In the genomic region with DNA sequence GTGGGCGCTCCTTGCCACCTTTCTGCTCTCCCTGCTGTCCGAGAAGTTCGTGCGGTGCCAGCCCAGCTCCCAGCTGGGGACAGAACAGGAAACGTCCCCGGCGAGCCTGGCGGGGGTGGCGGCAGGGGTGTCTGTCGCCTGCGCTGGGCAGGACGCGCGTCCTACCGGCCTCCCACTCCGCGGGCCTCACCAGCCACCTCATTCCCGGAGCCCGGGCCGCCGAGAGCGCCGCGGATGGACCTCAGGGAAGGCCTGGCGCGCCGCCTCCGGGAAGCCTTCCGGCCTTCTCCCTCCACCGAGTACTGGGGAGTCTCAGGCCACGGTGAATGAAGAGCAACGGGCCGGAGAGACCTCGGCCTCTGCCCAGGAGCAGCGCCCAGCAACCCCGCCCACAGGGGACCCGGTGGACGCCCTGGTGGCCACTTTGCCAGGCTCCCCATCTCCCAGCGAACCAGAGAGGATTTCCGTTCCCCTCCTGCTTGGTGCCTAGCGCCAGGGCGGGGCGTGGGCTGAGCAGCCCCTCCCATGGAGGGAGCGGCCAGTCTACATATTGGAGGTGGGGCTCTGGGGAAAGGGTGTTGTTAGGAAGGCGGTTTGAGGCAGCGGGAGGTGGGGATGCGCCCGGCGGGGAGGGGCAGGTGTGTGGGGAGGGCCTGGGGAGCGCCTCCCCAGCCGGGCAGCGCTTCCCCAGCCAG, we compare ENCODE assay signal across 1 cellular context.
TF ChIP-seq lines count a peak whose summit lies in the region.

No MANE protein-coding gene starts in this region.

TF ChIP-seq in HepG2, 621 proteins besides CTCF, POLR2A, EP300 and RAD21 (continued from another document and continues in another):
- TF ChIP-seq, protein P1, sequence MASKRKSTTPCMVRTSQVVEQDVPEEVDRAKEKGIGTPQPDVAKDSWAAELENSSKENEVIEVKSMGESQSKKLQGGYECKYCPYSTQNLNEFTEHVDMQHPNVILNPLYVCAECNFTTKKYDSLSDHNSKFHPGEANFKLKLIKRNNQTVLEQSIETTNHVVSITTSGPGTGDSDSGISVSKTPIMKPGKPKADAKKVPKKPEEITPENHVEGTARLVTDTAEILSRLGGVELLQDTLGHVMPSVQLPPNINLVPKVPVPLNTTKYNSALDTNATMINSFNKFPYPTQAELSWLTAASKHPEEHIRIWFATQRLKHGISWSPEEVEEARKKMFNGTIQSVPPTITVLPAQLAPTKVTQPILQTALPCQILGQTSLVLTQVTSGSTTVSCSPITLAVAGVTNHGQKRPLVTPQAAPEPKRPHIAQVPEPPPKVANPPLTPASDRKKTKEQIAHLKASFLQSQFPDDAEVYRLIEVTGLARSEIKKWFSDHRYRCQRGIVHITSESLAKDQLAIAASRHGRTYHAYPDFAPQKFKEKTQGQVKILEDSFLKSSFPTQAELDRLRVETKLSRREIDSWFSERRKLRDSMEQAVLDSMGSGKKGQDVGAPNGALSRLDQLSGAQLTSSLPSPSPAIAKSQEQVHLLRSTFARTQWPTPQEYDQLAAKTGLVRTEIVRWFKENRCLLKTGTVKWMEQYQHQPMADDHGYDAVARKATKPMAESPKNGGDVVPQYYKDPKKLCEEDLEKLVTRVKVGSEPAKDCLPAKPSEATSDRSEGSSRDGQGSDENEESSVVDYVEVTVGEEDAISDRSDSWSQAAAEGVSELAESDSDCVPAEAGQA (IDR thresholded peaks at IDR 0.05; ENCODE audit: low read depth), result no peak
- TF ChIP-seq, protein P1 (CRISPR knock-in tag; IDR thresholded peaks at IDR 0.05; ENCODE audit: borderline replicate concordance), result no peak
- TF ChIP-seq TCF7L2 (IDR thresholded peaks at IDR 0.05; ENCODE audit: low read depth, low read length) (no peak), ZMYM3 (CRISPR knock-in tag; IDR thresholded peaks at IDR 0.05) (peak; percentile 89), ZSCAN21 (CRISPR knock-in tag; IDR thresholded peaks at IDR 0.05; ENCODE audit: borderline replicate concordance) (0 out of 2 replicates have a peak, but pooled peaks have one; percentile 10), ETV5 (CRISPR knock-in tag; IDR thresholded peaks at IDR 0.05; ENCODE audit: borderline replicate concordance) (no peak; the same call in 1 of the 2 replicates), SP4 (CRISPR knock-in tag; IDR thresholded peaks at IDR 0.05) (0 out of 2 replicates have a peak, but pooled peaks have one; percentile 13), TAF15 (IDR thresholded peaks at IDR 0.05; ENCODE audit: low read depth, low read length, poor library complexity, severe bottlenecking) (no peak), BRD4 (CRISPR knock-in tag; IDR thresholded peaks at IDR 0.05) (0 out of 2 replicates have a peak, but pooled peaks have one; percentile 36), FOSL2 (CRISPR knock-in tag; IDR thresholded peaks at IDR 0.05) (no peak), ZNF788 (CRISPR knock-in tag; IDR thresholded peaks at IDR 0.05; ENCODE audit: borderline replicate concordance) (peak; percentile 54; the same call in 1 of the 2 replicates), RBM39 (IDR thresholded peaks at IDR 0.05; ENCODE audit: low read depth, low read length, poor library complexity, severe bottlenecking) (peak; percentile 30), KLF12 (CRISPR knock-in tag; IDR thresholded peaks at IDR 0.05; ENCODE audit: borderline replicate concordance) (peak; percentile 29; the same call in 1 of the 2 replicates), SALL2 (CRISPR knock-in tag; IDR thresholded peaks at IDR 0.05) (peak; percentile 76; the same call in 1 of the 2 replicates), ZNF703 (CRISPR knock-in tag; IDR thresholded peaks at IDR 0.05; ENCODE audit: borderline replicate concordance) (peak; percentile 65; the same call in 1 of the 2 replicates), ATF7 (IDR thresholded peaks at IDR 0.05) (no peak), ATF7 (CRISPR knock-in tag; IDR thresholded peaks at IDR 0.05) (no peak), ZNF709 (CRISPR knock-in tag; IDR thresholded peaks at IDR 0.05) (peak; percentile 86), ZNF556 (CRISPR knock-in tag; IDR thresholded peaks at IDR 0.05; ENCODE audit: borderline replicate concordance) (peak; percentile 57)
- TF ChIP-seq, protein P2, sequence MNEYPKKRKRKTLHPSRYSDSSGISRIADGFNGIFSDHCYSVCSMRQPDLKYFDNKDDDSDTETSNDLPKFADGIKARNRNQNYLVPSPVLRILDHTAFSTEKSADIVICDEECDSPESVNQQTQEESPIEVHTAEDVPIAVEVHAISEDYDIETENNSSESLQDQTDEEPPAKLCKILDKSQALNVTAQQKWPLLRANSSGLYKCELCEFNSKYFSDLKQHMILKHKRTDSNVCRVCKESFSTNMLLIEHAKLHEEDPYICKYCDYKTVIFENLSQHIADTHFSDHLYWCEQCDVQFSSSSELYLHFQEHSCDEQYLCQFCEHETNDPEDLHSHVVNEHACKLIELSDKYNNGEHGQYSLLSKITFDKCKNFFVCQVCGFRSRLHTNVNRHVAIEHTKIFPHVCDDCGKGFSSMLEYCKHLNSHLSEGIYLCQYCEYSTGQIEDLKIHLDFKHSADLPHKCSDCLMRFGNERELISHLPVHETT (CRISPR knock-in tag; conservative IDR thresholded peaks at IDR 0.05), result no peak
- TF ChIP-seq, protein P3, sequence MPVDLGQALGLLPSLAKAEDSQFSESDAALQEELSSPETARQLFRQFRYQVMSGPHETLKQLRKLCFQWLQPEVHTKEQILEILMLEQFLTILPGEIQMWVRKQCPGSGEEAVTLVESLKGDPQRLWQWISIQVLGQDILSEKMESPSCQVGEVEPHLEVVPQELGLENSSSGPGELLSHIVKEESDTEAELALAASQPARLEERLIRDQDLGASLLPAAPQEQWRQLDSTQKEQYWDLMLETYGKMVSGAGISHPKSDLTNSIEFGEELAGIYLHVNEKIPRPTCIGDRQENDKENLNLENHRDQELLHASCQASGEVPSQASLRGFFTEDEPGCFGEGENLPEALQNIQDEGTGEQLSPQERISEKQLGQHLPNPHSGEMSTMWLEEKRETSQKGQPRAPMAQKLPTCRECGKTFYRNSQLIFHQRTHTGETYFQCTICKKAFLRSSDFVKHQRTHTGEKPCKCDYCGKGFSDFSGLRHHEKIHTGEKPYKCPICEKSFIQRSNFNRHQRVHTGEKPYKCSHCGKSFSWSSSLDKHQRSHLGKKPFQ (CRISPR knock-in tag; IDR thresholded peaks at IDR 0.05; ENCODE audit: insufficient replicate concordance), result peak; percentile 32
- TF ChIP-seq, protein P4, sequence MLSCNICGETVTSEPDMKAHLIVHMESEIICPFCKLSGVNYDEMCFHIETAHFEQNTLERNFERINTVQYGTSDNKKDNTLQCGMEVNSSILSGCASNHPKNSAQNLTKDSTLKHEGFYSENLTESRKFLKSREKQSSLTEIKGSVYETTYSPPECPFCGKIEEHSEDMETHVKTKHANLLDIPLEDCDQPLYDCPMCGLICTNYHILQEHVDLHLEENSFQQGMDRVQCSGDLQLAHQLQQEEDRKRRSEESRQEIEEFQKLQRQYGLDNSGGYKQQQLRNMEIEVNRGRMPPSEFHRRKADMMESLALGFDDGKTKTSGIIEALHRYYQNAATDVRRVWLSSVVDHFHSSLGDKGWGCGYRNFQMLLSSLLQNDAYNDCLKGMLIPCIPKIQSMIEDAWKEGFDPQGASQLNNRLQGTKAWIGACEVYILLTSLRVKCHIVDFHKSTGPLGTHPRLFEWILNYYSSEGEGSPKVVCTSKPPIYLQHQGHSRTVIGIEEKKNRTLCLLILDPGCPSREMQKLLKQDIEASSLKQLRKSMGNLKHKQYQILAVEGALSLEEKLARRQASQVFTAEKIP (CRISPR knock-in tag; IDR thresholded peaks at IDR 0.05; ENCODE audit: borderline replicate concordance), result no peak
- TF ChIP-seq, protein P5, sequence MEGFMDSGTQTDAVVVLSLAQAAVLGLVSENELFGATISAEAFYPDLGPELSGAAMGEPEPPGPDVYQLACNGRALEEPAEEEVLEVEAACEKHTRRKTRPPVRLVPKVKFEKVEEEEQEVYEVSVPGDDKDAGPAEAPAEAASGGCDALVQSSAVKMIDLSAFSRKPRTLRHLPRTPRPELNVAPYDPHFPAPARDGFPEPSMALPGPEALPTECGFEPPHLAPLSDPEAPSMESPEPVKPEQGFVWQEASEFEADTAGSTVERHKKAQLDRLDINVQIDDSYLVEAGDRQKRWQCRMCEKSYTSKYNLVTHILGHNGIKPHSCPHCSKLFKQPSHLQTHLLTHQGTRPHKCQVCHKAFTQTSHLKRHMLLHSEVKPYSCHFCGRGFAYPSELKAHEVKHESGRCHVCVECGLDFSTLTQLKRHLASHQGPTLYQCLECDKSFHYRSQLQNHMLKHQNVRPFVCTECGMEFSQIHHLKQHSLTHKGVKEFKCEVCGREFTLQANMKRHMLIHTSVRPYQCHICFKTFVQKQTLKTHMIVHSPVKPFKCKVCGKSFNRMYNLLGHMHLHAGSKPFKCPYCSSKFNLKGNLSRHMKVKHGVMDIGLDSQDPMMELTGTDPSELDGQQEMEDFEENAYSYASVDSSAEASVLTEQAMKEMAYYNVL (CRISPR knock-in tag; IDR thresholded peaks at IDR 0.05; ENCODE audit: borderline replicate concordance), result peak; percentile 73; the same call in 1 of the 2 replicates
- TF ChIP-seq, protein P6, sequence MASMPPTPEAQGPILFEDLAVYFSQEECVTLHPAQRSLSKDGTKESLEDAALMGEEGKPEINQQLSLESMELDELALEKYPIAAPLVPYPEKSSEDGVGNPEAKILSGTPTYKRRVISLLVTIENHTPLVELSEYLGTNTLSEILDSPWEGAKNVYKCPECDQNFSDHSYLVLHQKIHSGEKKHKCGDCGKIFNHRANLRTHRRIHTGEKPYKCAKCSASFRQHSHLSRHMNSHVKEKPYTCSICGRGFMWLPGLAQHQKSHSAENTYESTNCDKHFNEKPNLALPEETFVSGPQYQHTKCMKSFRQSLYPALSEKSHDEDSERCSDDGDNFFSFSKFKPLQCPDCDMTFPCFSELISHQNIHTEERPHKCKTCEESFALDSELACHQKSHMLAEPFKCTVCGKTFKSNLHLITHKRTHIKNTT (CRISPR knock-in tag; IDR thresholded peaks at IDR 0.05), result no peak
- TF ChIP-seq, protein P7, sequence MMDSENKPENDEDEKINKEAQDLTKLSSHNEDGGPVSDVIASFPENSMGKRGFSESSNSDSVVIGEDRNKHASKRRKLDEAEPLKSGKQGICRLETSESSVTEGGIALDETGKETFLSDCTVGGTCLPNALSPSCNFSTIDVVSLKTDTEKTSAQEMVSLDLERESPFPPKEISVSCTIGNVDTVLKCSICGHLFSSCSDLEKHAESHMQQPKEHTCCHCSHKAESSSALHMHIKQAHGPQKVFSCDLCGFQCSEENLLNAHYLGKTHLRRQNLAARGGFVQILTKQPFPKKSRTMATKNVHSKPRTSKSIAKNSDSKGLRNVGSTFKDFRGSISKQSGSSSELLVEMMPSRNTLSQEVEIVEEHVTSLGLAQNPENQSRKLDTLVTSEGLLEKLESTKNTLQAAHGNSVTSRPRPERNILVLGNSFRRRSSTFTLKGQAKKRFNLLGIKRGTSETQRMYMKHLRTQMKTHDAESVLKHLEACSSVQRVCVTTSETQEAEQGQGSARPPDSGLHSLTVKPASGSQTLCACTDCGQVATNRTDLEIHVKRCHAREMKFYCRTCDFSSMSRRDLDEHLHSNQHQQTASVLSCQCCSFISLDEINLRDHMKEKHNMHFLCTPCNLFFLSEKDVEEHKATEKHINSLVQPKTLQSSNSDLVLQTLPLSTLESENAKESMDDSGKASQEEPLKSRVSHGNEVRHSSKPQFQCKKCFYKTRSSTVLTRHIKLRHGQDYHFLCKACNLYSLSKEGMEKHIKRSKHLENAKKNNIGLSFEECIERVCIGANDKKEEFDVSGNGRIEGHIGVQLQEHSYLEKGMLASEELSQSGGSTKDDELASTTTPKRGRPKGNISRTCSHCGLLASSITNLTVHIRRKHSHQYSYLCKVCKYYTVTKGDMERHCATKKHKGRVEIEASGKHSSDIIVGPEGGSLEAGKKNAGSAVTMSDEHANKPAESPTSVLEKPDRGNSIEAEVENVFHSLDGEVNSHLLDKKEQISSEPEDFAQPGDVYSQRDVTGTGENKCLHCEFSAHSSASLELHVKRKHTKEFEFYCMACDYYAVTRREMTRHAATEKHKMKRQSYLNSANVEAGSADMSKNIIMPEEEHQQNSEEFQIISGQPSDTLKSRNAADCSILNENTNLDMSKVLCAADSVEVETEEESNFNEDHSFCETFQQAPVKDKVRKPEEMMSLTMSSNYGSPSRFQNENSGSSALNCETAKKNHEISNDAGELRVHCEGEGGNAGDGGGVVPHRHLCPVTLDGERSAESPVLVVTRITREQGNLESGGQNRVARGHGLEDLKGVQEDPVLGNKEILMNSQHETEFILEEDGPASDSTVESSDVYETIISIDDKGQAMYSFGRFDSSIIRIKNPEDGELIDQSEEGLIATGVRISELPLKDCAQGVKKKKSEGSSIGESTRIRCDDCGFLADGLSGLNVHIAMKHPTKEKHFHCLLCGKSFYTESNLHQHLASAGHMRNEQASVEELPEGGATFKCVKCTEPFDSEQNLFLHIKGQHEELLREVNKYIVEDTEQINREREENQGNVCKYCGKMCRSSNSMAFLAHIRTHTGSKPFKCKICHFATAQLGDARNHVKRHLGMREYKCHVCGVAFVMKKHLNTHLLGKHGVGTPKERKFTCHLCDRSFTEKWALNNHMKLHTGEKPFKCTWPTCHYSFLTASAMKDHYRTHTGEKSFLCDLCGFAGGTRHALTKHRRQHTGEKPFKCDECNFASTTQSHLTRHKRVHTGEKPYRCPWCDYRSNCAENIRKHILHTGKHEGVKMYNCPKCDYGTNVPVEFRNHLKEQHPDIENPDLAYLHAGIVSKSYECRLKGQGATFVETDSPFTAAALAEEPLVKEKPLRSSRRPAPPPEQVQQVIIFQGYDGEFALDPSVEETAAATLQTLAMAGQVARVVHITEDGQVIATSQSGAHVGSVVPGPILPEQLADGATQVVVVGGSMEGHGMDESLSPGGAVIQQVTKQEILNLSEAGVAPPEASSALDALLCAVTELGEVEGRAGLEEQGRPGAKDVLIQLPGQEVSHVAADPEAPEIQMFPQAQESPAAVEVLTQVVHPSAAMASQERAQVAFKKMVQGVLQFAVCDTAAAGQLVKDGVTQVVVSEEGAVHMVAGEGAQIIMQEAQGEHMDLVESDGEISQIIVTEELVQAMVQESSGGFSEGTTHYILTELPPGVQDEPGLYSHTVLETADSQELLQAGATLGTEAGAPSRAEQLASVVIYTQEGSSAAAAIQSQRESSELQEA (CRISPR knock-in tag; IDR thresholded peaks at IDR 0.05; ENCODE audit: not compliant biosample characterization), result peak; percentile 31
